In the genomic region with DNA sequence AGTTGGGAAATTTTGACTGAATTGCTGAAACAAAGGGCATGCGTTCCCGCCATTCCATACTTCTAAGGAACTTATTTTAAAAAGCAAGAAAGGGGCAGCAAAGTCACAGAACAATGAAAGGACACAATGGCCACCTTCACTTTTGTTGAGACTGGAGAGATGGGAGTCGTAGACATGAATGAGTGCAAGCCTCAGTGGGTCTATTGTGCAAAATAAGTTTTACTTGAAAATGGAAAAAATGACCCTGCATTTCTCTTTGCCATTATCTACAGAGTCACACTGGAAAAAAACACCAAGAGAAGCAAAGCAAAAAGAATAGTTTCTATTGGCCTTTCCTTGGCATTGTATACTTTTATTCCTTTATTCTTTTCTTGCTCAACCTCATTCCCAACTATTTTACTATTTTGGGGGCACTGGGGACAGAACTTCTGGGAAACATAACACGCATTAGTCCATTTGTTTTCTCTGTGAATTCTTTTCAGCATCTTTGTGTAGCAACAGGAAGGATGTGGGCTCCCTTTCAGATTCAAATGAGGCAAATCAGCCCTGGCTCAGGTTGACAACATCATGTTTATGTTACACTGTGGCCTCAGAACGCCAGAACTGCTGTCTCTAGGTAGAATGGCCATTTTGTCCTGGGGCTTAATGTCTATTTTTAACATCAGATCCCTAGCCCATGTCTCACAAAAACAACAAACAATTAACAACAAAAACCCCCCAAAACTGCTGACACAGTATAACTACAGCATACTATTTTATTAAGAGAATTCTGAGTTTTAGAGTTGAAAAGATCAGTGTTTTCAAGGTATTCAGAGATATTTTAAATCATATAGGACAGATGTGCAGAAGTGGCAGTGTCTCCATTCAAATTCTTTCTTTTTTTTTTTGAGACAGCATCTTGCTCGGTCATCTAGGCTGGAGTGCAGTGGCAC, we compare ENCODE assay signal across 8 cellular contexts.
A peak's percentile ranks its signal among the peaks of the same experiment; 100 is the strongest.
DNase-seq lines count a peak whose midpoint lies in the region; ATAC-seq lines count a peak whose summit lies in the region.

No MANE protein-coding gene starts in this region.

- ATAC-seq in GM18499 (IDR thresholded peaks at IDR 0.05; ENCODE audit: insufficient read depth, unreplicated experiment) (peak; percentile 88), HG02610 (IDR thresholded peaks at IDR 0.05; ENCODE audit: unreplicated experiment) (peak; percentile 79), T-helper 17 cell (peak; percentile 83)

- WGBS in thymus, result 64% methylated on average over 6 of the region's 6 CpGs

- peak overlapping the region; percentile 100 for H3K27ac Mint-ChIP-seq in T-helper 17 cell

- peaks cover 36% of the 10 kb centered on the region for H3K4me1 ChIP-seq in thymus (ENCODE audit: control insufficient read depth, insufficient read depth, low read length)

- peaks cover 74% of the 10 kb centered on the region for H3K4me1 Mint-ChIP-seq in T-helper 17 cell

- peak overlapping the region; percentile 80 for H3K27ac ChIP-seq in thymus (ENCODE audit: low read depth)

- H3K27me3 ChIP-seq in thymus (ENCODE audit: control insufficient read depth, insufficient read depth), result no peaks in the 10 kb centered on the region

- H3K36me3 Mint-ChIP-seq in T-helper 17 cell (ENCODE audit: low read depth), result peaks cover 20% of the 10 kb centered on the region

- DNase-seq in T-helper 17 cell (peak in 2 of 3 donors; percentile 38 to 50), fibroblast of gingiva (ENCODE audit: low read depth) (peak; percentile 34), NCI-H2171 (lab: John Stamatoyannopoulos, UW) (no peak), SIG-M5 treated with dmso at 0.1 percent for 504 hours (lab: John Stamatoyannopoulos, UW; ENCODE audit: unreplicated experiment) (no peak), NCI-H526 treated with DMSO at 0.1 percent for 48 hours (lab: John Stamatoyannopoulos, UW) (no peak)

- H3K27me3 Mint-ChIP-seq in T-helper 17 cell, result no peaks in the 10 kb centered on the region

- no peak overlapping the region for H3K4me3 ChIP-seq in thymus (ENCODE audit: low read length)

- H3K36me3 ChIP-seq in thymus (ENCODE audit: control insufficient read depth, insufficient read depth), result peaks cover 3% of the 10 kb centered on the region

- H3K9me3 ChIP-seq in T-helper 17 cell (ENCODE audit: control insufficient read depth, low read length, poor library complexity, severe bottlenecking) (peaks cover 8% of the 10 kb centered on the region), thymus (ENCODE audit: control insufficient read depth) (no peaks in the 10 kb centered on the region)

- peak overlapping the region; percentile 73 for H3K4me3 Mint-ChIP-seq in T-helper 17 cell

Comparison
In these comparisons a context has a peak if more than half of its experiments do, and no peak if none do; other contexts are left out.
1. DNase-seq: peak in T-helper 17 cell (2 of 3) and fibroblast of gingiva (single experiment); none in NCI-H2171 (single experiment), SIG-M5 treated with dmso at 0.1 percent for 504 hours (single experiment) and NCI-H526 treated with DMSO at 0.1 percent for 48 hours (single experiment).
2. Peak in every context shown above with its lines, with median percentiles within 50 percentile points of each other: ATAC-seq.